In genomic region chr14:34983148-34983760, GRCh38 we compare ENCODE assay signal across 8 cellular contexts. TPM values are rescaled to one million over a fixed set of nuclear protein-coding genes. Genes with fewer than 3 reads are reported as not detected.
DNase-seq lines count a peak whose midpoint lies in the region; ATAC-seq, FAIRE-seq and TF ChIP-seq lines count a peak whose summit lies in the region.

No MANE protein-coding gene starts in this region.

- H3K27ac ChIP-seq in CD8-positive, alpha-beta T cell (ENCODE audit: low read depth, low read length) = peak overlapping the region; percentile 96
- H3K27ac ChIP-seq in pancreas = peak overlapping the region; percentile 95 to 100 (median 96)

- CTCF ChIA-PET in CD8-positive, alpha-beta T cell (lab: Charles Lee) = interaction anchor here (1.1 to 2.0 kb wide), 2 partner anchors 21 to 63 kb away, joined by 3 to 7 read pairs; partner anchors contain the start of gene FAM177A1

- peak; percentile 3 for ATAC-seq in CD8-positive, alpha-beta T cell
- ATAC-seq in GM21723 (IDR thresholded peaks at IDR 0.05; ENCODE audit: unreplicated experiment) = peak; percentile 25
- ATAC-seq in pancreas = peak; percentile 28 to 44 (median 35)

- no peak for DNase-seq in CD8-positive, alpha-beta T cell
- DNase-seq in LNCaP clone FGC (ENCODE audit: low read depth) = no peak
- no peak for DNase-seq in epithelial cell of esophagus (ENCODE audit: low read depth)
- DNase-seq in pancreas = no peak
- DNase-seq in DMS 273 treated with DMSO at 0.1 percent for 48 hours (lab: John Stamatoyannopoulos, UW) = no peak
- DNase-seq in NCI-H1930 (lab: John Stamatoyannopoulos, UW) = no peak
- no peak for DNase-seq in posterior vena cava (ENCODE audit: low spot score)

- H3K9me3 ChIP-seq in CD8-positive, alpha-beta T cell (ENCODE audit: low read length) = no peaks in the 10 kb centered on the region
- no peaks in the 10 kb centered on the region for H3K9me3 ChIP-seq in pancreas

- peaks cover 34% of the 10 kb centered on the region for H3K4me1 ChIP-seq in CD8-positive, alpha-beta T cell (ENCODE audit: insufficient read depth, low read length)
- H3K4me1 ChIP-seq in pancreas = peaks cover 0 to 27% (median 22%) of the 10 kb centered on the region in 3 donors

- no peak for FAIRE-seq in pancreas (lab: Jason Lieb, UNC)

- 0% methylated on average over 26 to 28 of the region's 28 CpGs for WGBS in pancreas, 2 donors

- no peak overlapping the region for H3K27ac Mint-ChIP-seq in CD8-positive, alpha-beta T cell

- H3K27me3 ChIP-seq in CD8-positive, alpha-beta T cell (ENCODE audit: insufficient read depth, low read length) = no peaks in the 10 kb centered on the region
- H3K27me3 ChIP-seq in pancreas = no peaks in the 10 kb centered on the region

- no peaks in the 10 kb centered on the region for H3K9me3 Mint-ChIP-seq in CD8-positive, alpha-beta T cell

- peaks cover 13% of the 10 kb centered on the region for H3K36me3 Mint-ChIP-seq in CD8-positive, alpha-beta T cell

- peaks cover 32% of the 10 kb centered on the region for H3K4me1 Mint-ChIP-seq in CD8-positive, alpha-beta T cell (ENCODE audit: low read depth)

- H3K4me3 Mint-ChIP-seq in CD8-positive, alpha-beta T cell = no peak overlapping the region

- H3K36me3 ChIP-seq in CD8-positive, alpha-beta T cell (ENCODE audit: insufficient read depth, low read length) = no peaks in the 10 kb centered on the region
- no peaks in the 10 kb centered on the region for H3K36me3 ChIP-seq in pancreas

- no peak for TF ChIP-seq CTCF in CD8-positive, alpha-beta T cell (IDR thresholded peaks at IDR 0.05)
- no peak for TF ChIP-seq CTCF in LNCaP clone FGC (IDR thresholded peaks at IDR 0.05; ENCODE audit: control insufficient read depth, extremely low read depth, insufficient read depth)
- TF ChIP-seq CTCF in epithelial cell of esophagus (IDR thresholded peaks at IDR 0.05; ENCODE audit: insufficient read depth, low read depth, low read length, missing control alignments) = no peak
- TF ChIP-seq CTCF in pancreas (IDR thresholded peaks at IDR 0.05) = no peak

- peak overlapping the region; percentile 82 for H3K4me3 ChIP-seq in CD8-positive, alpha-beta T cell (ENCODE audit: low read depth, low read length)
- H3K4me3 ChIP-seq in LNCaP clone FGC (ENCODE audit: low read depth, low read length) (peak overlapping the region; percentile 87), epithelial cell of esophagus (ENCODE audit: low read length) (peak overlapping the region; percentile 98), pancreas (peak overlapping the region; percentile 70 to 85 (median 74))

- POLR2A ChIA-PET in CD8-positive, alpha-beta T cell (lab: Charles Lee) = interaction anchor here (0.6 to 5.2 kb wide), 19 partner anchors 10 to 420 kb away, joined by 3 to 73 read pairs (median 4); partner anchors contain the start of genes BAZ1A, FAM177A1, PPP2R3C and PRORP

- intact Hi-C loops in CD8-positive, alpha-beta T cell (cut with DNase I, micrococcal nuclease) = loop anchor here (2.0 to 5.0 kb wide), 12 partner anchors 52 to 1339 kb away; partner anchors contain the start of genes CFL2 (in 2 of the 2), SPTSSA (in 2 of the 2), EAPP (in 1 of the 2) and MBIP (in 1 of the 2)
- intact Hi-C loops in pancreas (cut with DNase I) = no loop called here
- intact Hi-C loops in posterior vena cava (cut with DNase I) = loop anchor here in 1 of 2 donors (10.0 kb wide), 1 partner anchor 108 kb away; the partner anchor contains the start of gene BAZ1A

- H3K27me3 Mint-ChIP-seq in CD8-positive, alpha-beta T cell (ENCODE audit: low read depth) = no peaks in the 10 kb centered on the region

RNA-seq across cellular contexts. Expression of gene SRP54, which starts 0.5 kb away (rescaled TPM):
- total RNA-seq in CD8-positive, alpha-beta T cell = 10 to 100 TPM; 40.4 to 42.4 TPM
- total RNA-seq in pancreas = 10 to 100 TPM; 23.1 to 42.2 (median 33.9) TPM
- 10 to 100 TPM; 20.9 to 37.1 TPM for polyA plus RNA-seq in pancreas
- total RNA-seq in posterior vena cava = 10 to 100 TPM; 40.0 to 42.3 TPM

Comparison
In these comparisons a context has a peak if more than half of its experiments do, and no peak if none do; other contexts are left out.
1. intact Hi-C loops: an anchor here in CD8-positive, alpha-beta T cell (2.0 to 5.0 kb wide); none called in pancreas.